ENCODE assay signal across 15 cellular contexts in genomic region chr11:17613428-17613962, GRCh38.
DNase-seq lines count a peak whose midpoint lies in the region.
"Had no signal": no experiment of that assay in that cellular context is flagged by ENCODE, and none has a peak within 500 bp of the region (broad histone marks: within the 10 kb centered on the region; RNA-seq: fewer than 3 reads in every experiment).

No MANE protein-coding gene starts in this region.

- no peaks in the 10 kb centered on the region for H3K27me3 ChIP-seq in BLaER1 treated with 17β-estradiol and CSF1 and Interleukin-3, amounts not matched to agents 10 nM and 100 nM

- no peak overlapping the region for H3K4me3 Mint-ChIP-seq in activated CD4-positive, alpha-beta T cell treated with anti-CD3 and anti-CD28 coated beads, Interleukin-2, amount 10 ng/mL, durations not matched to agents 24 days and 14 days
- H3K4me3 Mint-ChIP-seq: CD4-positive, alpha-beta T cell had no signal

- H3K4me1 Mint-ChIP-seq in activated CD4-positive, alpha-beta T cell treated with anti-CD3 and anti-CD28 coated beads, Interleukin-2, amount 10 ng/mL, durations not matched to agents 24 days and 14 days = no peaks in the 10 kb centered on the region

- H3K27ac ChIP-seq in BLaER1 treated with 17β-estradiol and CSF1 and Interleukin-3, amounts not matched to agents 10 nM and 100 nM = no peak overlapping the region
- H3K27ac ChIP-seq: 22Rv1 had no signal

- intact Hi-C loops in activated CD4-positive, alpha-beta T cell treated with anti-CD3 and anti-CD28 coated beads, Interleukin-2, amount 10 ng/mL, durations not matched to agents 24 days and 14 days (cut with micrococcal nuclease) = no loop called here

- H3K4me2 ChIP-seq in BLaER1 treated with 17β-estradiol and CSF1 and Interleukin-3, amounts not matched to agents 10 nM and 100 nM = peak overlapping the region in 8 of 11 experiments; percentile 38 to 61 (median 50); a peak in 14 of 22 replicates

- DNase-seq in activated CD4-positive, alpha-beta T cell treated with anti-CD3 and anti-CD28 coated beads, Interleukin-2, amount 10 ng/mL, durations not matched to agents 24 days and 14 days = peak; percentile 51
- no peak for DNase-seq in activated CD4-positive, alpha-beta T cell treated with anti-CD3 and anti-CD28 coated beads for 1 hour
- DNase-seq in activated effector memory CD4-positive, alpha-beta T cell treated with anti-CD3 and anti-CD28 coated beads, Interleukin-2, amount 50 U/mL, for 16 hours = peak; percentile 47
- DNase-seq in activated effector memory CD4-positive, alpha-beta T cell treated with Interleukin-2 at 50 U/mL for 16 hours = no peak
- peak; percentile 8 for DNase-seq in mucosa of gallbladder (ENCODE audit: low spot score)
- DNase-seq in NCI-H1048 (lab: John Stamatoyannopoulos, UW) = no peak
- no peak for DNase-seq in middle frontal gyrus (ENCODE audit: extremely low spot score, low spot score)
- DNase-seq: C1 segment of cervical spinal cord; Calu3; CD4-positive, alpha-beta T cell; DMS79 had no signal

- H3K4me1 ChIP-seq in BLaER1 treated with 17β-estradiol and CSF1 and Interleukin-3, amounts not matched to agents 10 nM and 100 nM = peaks cover 0 to 54% (median 45%) of the 10 kb centered on the region in 10 experiments; a peak in 15 of 20 replicates
- H3K4me1 ChIP-seq: HAP-1 had no signal

- peaks cover 16% of the 10 kb centered on the region for H3K27me3 Mint-ChIP-seq in activated CD4-positive, alpha-beta T cell treated with anti-CD3 and anti-CD28 coated beads, Interleukin-2, amount 10 ng/mL, durations not matched to agents 24 days and 14 days

- no peaks in the 10 kb centered on the region for H3K36me3 ChIP-seq in BLaER1 treated with 17β-estradiol and CSF1 and Interleukin-3, amounts not matched to agents 10 nM and 100 nM
- H3K36me3 ChIP-seq: HAP-1 had no signal

- H3K9me3 ChIP-seq in BLaER1 treated with 17β-estradiol and CSF1 and Interleukin-3, amounts not matched to agents 10 nM and 100 nM (replicated peaks in 1 of 11) = peaks cover 0 to under 1% (median 0%) of the 10 kb centered on the region in 11 experiments; a peak in 2 of 22 replicates
- H3K9me3 ChIP-seq: HAP-1 had no signal

- H3K36me3 Mint-ChIP-seq in activated CD4-positive, alpha-beta T cell treated with anti-CD3 and anti-CD28 coated beads, Interleukin-2, amount 10 ng/mL, durations not matched to agents 24 days and 14 days (ENCODE audit: low read depth) = no peaks in the 10 kb centered on the region

- H4K20me1 ChIP-seq in BLaER1 treated with 17β-estradiol and CSF1 and Interleukin-3, amounts not matched to agents 10 nM and 100 nM = no peaks in the 10 kb centered on the region

- H3K4me3 ChIP-seq in BLaER1 treated with 17β-estradiol and CSF1 and Interleukin-3, amounts not matched to agents 10 nM and 100 nM = no peak overlapping the region
- H3K4me3 ChIP-seq: GM12878, HAP-1 had no signal

- H3K9ac ChIP-seq in BLaER1 treated with 17β-estradiol and CSF1 and Interleukin-3, amounts not matched to agents 10 nM and 100 nM = no peak overlapping the region

- H3K9me3 Mint-ChIP-seq in activated CD4-positive, alpha-beta T cell treated with anti-CD3 and anti-CD28 coated beads, Interleukin-2, amount 10 ng/mL, durations not matched to agents 24 days and 14 days = no peaks in the 10 kb centered on the region
- H3K9me3 Mint-ChIP-seq: CD4-positive, alpha-beta T cell had no signal

- no peak overlapping the region for H3K27ac Mint-ChIP-seq in activated CD4-positive, alpha-beta T cell treated with anti-CD3 and anti-CD28 coated beads, Interleukin-2, amount 10 ng/mL, durations not matched to agents 24 days and 14 days
- H3K27ac Mint-ChIP-seq: CD4-positive, alpha-beta T cell had no signal

Comparison
In these comparisons a context has a peak if more than half of its experiments do, and no peak if none do; other contexts are left out.
1. DNase-seq: peak in activated CD4-positive, alpha-beta T cell treated with anti-CD3 and anti-CD28 coated beads, Interleukin-2, amount 10 ng/mL, durations not matched to agents 24 days and 14 days (single experiment), activated effector memory CD4-positive, alpha-beta T cell treated with anti-CD3 and anti-CD28 coated beads, Interleukin-2, amount 50 U/mL, for 16 hours (single experiment) and mucosa of gallbladder (single experiment); none in activated CD4-positive, alpha-beta T cell treated with anti-CD3 and anti-CD28 coated beads for 1 hour (single experiment), activated effector memory CD4-positive, alpha-beta T cell treated with Interleukin-2 at 50 U/mL for 16 hours (single experiment), NCI-H1048 (single experiment) and middle frontal gyrus (single experiment).